1 cellular context compared by ENCODE assay signal in genomic region chr17:69358688-69359596, GRCh38.
TF ChIP-seq lines count a peak whose summit lies in the region.

No MANE protein-coding gene starts in this region.

TF ChIP-seq in GM12878, 131 proteins besides CTCF, POLR2A, EP300 and RAD21:
- TF ChIP-seq BACH1 (IDR thresholded peaks at IDR 0.05; ENCODE audit: borderline replicate concordance) (no peak), SMC3 (IDR thresholded peaks at IDR 0.05; ENCODE audit: borderline replicate concordance, low read length) (peak; percentile 42; the same call in 1 of the 2 replicates)
